7 cellular contexts compared by ENCODE assay signal in genomic region chr15:52709172-52709979, GRCh38. TPM values are rescaled to one million over a fixed set of nuclear protein-coding genes. Genes with fewer than 3 reads are reported as not detected.
DNase-seq lines count a peak whose midpoint lies in the region; ATAC-seq and TF ChIP-seq lines count a peak whose summit lies in the region.

No MANE protein-coding gene starts in this region.

- TF ChIP-seq CTCF in Peyer's patch (IDR thresholded peaks at IDR 0.05): no peak
- no peak for TF ChIP-seq CTCF in activated CD8-positive, alpha-beta T cell treated with anti-CD3 and anti-CD28 coated beads for 36 hours (IDR thresholded peaks at IDR 0.05)

- intact Hi-C loops in activated CD8-positive, alpha-beta T cell treated with anti-CD3 and anti-CD28 coated beads for 36 hours (cut with micrococcal nuclease): no loop called here

- H3K36me3 Mint-ChIP-seq in naive B cell: no peaks in the 10 kb centered on the region
- H3K36me3 Mint-ChIP-seq in activated CD8-positive, alpha-beta T cell treated with anti-CD3 and anti-CD28 coated beads for 36 hours (ENCODE audit: low read depth): no peaks in the 10 kb centered on the region

- TF ChIP-seq POLR2A in Peyer's patch (IDR thresholded peaks at IDR 0.05): no peak

- H3K9me3 ChIP-seq in Peyer's patch: no peaks in the 10 kb centered on the region

- DNase-seq in GM19238 (ENCODE audit: insufficient read length, low spot score): peak; percentile 16
- DNase-seq in Peyer's patch: peak; percentile 68 to 89 (median 83)
- peak; percentile 43 for DNase-seq in naive B cell
- no peak for DNase-seq in NCI-H510A treated with DMSO at 0.1 percent for 48 hours (lab: John Stamatoyannopoulos, UW)
- no peak for DNase-seq in DMS53 treated with DMSO at 0.1 percent for 48 hours (lab: John Stamatoyannopoulos, UW; ENCODE audit: unreplicated experiment)
- DNase-seq in activated CD8-positive, alpha-beta T cell treated with anti-CD3 and anti-CD28 coated beads for 36 hours: no peak

- H3K27ac Mint-ChIP-seq in naive B cell: peak overlapping the region; percentile 87 to 98 (median 92)
- H3K27ac Mint-ChIP-seq in activated CD8-positive, alpha-beta T cell treated with anti-CD3 and anti-CD28 coated beads for 36 hours: no peak overlapping the region

- peak overlapping the region; percentile 26 to 39 (median 28) for H3K4me3 ChIP-seq in Peyer's patch

- ATAC-seq in HG02870 (IDR thresholded peaks at IDR 0.05; ENCODE audit: unreplicated experiment): peak; percentile 88
- ATAC-seq in naive B cell (ENCODE audit: low read depth in 2 of 2): peak; percentile 93 to 95
- no peak for ATAC-seq in activated CD8-positive, alpha-beta T cell treated with anti-CD3 and anti-CD28 coated beads for 36 hours

- H3K4me3 Mint-ChIP-seq in naive B cell: peak overlapping the region; percentile 83 to 96 (median 90)
- H3K4me3 Mint-ChIP-seq in activated CD8-positive, alpha-beta T cell treated with anti-CD3 and anti-CD28 coated beads for 36 hours: no peak overlapping the region

- CTCF ChIA-PET in activated CD8-positive, alpha-beta T cell treated with anti-CD3 and anti-CD28 coated beads for 36 hours (lab: Charles Lee): interaction anchor here (1.1 to 1.3 kb wide), 2 partner anchors 26 to 28 kb away, joined by 3 to 4 read pairs; no protein-coding TSS in a partner anchor

- H3K27me3 Mint-ChIP-seq in naive B cell: no peaks in the 10 kb centered on the region
- no peaks in the 10 kb centered on the region for H3K27me3 Mint-ChIP-seq in activated CD8-positive, alpha-beta T cell treated with anti-CD3 and anti-CD28 coated beads for 36 hours

- H3K4me1 ChIP-seq in Peyer's patch: no peaks in the 10 kb centered on the region

- peak overlapping the region in 3 of 4 donors; percentile 17 to 69 (median 53) for H3K27ac ChIP-seq in Peyer's patch

- POLR2A ChIA-PET in activated CD8-positive, alpha-beta T cell treated with anti-CD3 and anti-CD28 coated beads for 36 hours (lab: Charles Lee): no interaction called here

- H3K4me1 Mint-ChIP-seq in naive B cell: peaks cover 43 to 58% (median 54%) of the 10 kb centered on the region in 3 donors
- peaks cover 6% of the 10 kb centered on the region for H3K4me1 Mint-ChIP-seq in activated CD8-positive, alpha-beta T cell treated with anti-CD3 and anti-CD28 coated beads for 36 hours (ENCODE audit: low read depth)

- no peaks in the 10 kb centered on the region for H3K36me3 ChIP-seq in Peyer's patch

- peaks cover 0 to 4% (median 0%) of the 10 kb centered on the region in 7 donors for H3K9me3 Mint-ChIP-seq in naive B cell
- no peaks in the 10 kb centered on the region for H3K9me3 Mint-ChIP-seq in activated CD8-positive, alpha-beta T cell treated with anti-CD3 and anti-CD28 coated beads for 36 hours

- H3K27me3 ChIP-seq in Peyer's patch: no peaks in the 10 kb centered on the region

RNA-seq across cellular contexts. Expression of gene ATOSA, which starts 30.2 kb away (rescaled TPM):
- total RNA-seq in Peyer's patch: 100 to 1,000 TPM in 1 of 4 donors, 10 to 100 TPM in 3; 55.5 to 128 (median 69.4) TPM
- 10 to 100 TPM; 15.7 to 38.0 (median 28.4) TPM for polyA plus RNA-seq in naive B cell (ENCODE audit: low read depth in 6 of 6)
- 10 to 100 TPM; 13.1 TPM for total RNA-seq in activated CD8-positive, alpha-beta T cell treated with anti-CD3 and anti-CD28 coated beads for 36 hours

Comparison
In these comparisons a context has a peak if more than half of its experiments do, and no peak if none do; other contexts are left out.
1. DNase-seq: peak in GM19238 (single experiment), Peyer's patch (3 of 3) and naive B cell (single experiment); none in NCI-H510A treated with DMSO at 0.1 percent for 48 hours (single experiment), DMS53 treated with DMSO at 0.1 percent for 48 hours (single experiment) and activated CD8-positive, alpha-beta T cell treated with anti-CD3 and anti-CD28 coated beads for 36 hours (single experiment).